Comparison of ENCODE assay signal across 20 cellular contexts in the genomic region with DNA sequence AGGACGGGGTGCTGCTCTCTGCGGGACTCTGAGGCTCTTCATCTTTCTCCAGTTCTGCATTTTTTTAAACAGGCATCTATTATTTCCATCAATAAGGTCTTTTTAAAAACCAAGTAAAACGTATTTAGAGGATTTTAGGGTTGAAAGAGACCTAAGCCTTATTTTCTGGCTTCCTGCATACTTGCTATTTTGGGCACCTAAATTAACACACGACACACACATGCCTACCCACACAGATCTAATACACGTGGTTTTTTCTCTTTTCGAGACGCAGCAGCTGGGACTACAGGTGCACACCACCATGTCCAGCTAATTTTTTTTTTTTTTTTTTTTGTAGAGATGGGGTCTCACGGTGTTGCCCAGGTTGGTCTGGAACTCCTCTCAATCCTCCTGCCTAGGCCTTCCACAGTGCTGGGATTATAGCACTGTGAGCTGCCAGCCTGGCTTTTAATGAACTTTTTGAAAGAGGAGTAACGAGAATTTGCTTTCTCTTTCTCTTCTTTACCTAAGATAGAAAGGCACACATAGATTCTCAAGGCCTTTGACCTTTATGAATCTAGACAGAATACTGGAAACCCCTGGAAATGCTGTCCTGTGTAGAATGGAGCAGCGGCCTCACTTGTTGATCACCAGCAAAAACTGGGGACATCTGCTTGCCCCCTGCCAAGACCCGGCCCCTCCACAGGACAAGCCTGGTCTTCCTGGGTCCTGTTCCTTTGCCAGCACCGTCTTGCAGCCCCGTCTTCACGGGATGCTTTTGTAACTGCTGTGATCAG. TPM values are rescaled to one million over a fixed set of nuclear protein-coding genes. Genes with fewer than 3 reads are reported as not detected.
DNase-seq lines count a peak whose midpoint lies in the region; ATAC-seq and TF ChIP-seq lines count a peak whose summit lies in the region.
"Had no signal": no experiment of that assay in that cellular context is flagged by ENCODE, and none has a peak within 500 bp of the region (broad histone marks: within the 10 kb centered on the region; RNA-seq: fewer than 3 reads in every experiment).

No MANE protein-coding gene starts in this region.

- H3K27ac ChIP-seq in heart left ventricle: no peak overlapping the region
- H3K27ac ChIP-seq: heart right ventricle, thoracic aorta had no signal

- no peak overlapping the region for H3K4me3 ChIP-seq in heart left ventricle
- H3K4me3 ChIP-seq: esophagus squamous epithelium, heart right ventricle, thoracic aorta had no signal

- TF ChIP-seq POLR2A in heart left ventricle (IDR thresholded peaks at IDR 0.05): no peak

- peaks cover 8% of the 10 kb centered on the region for H3K4me1 Mint-ChIP-seq in activated CD4-positive, alpha-beta T cell treated with anti-CD3 and anti-CD28 coated beads, Interleukin-2, amount 10 ng/mL, durations not matched to agents 7 days and 5 days
- H3K4me1 Mint-ChIP-seq in nephron progenitor cell: peaks cover 15% of the 10 kb centered on the region
- H3K4me1 Mint-ChIP-seq: activated T-helper 17 cell treated with anti-CD3 and anti-CD28 coated beads, Interleukin-2, amount 50 U/mL, for 72 hours; mesothelial cell of epicardium had no signal

- POLR2A ChIA-PET in activated CD4-positive, alpha-beta T cell treated with anti-CD3 and anti-CD28 coated beads, Interleukin-2, amount 10 ng/mL, durations not matched to agents 7 days and 5 days (lab: Charles Lee): no interaction called here

- CTCF ChIA-PET in activated CD4-positive, alpha-beta T cell treated with anti-CD3 and anti-CD28 coated beads, Interleukin-2, amount 10 ng/mL, durations not matched to agents 7 days and 5 days (lab: Charles Lee): interaction anchor here (1.0 to 1.5 kb wide), 3 partner anchors 13 to 267 kb away, joined by 3 to 6 read pairs (median 3); partner anchors contain the start of genes ANKS3 and DNAAF8

- peaks cover 0 to 41% (median 36%) of the 10 kb centered on the region in 9 donors for H3K36me3 ChIP-seq in heart left ventricle

- no peaks in the 10 kb centered on the region for H3K9me3 ChIP-seq in heart left ventricle
- H3K9me3 ChIP-seq: esophagus squamous epithelium, heart right ventricle, thoracic aorta had no signal

- intact Hi-C loops in heart left ventricle (cut with DNase I): no loop called here

- no peaks in the 10 kb centered on the region for H3K27me3 Mint-ChIP-seq in activated CD4-positive, alpha-beta T cell treated with anti-CD3 and anti-CD28 coated beads, Interleukin-2, amount 10 ng/mL, durations not matched to agents 7 days and 5 days
- peaks cover under 1% of the 10 kb centered on the region for H3K27me3 Mint-ChIP-seq in nephron progenitor cell (ENCODE audit: low read depth, poor library complexity)
- H3K27me3 Mint-ChIP-seq: activated T-helper 17 cell treated with anti-CD3 and anti-CD28 coated beads, Interleukin-2, amount 50 U/mL, for 72 hours had no signal

- no peak overlapping the region for H3K4me3 Mint-ChIP-seq in activated CD4-positive, alpha-beta T cell treated with anti-CD3 and anti-CD28 coated beads, Interleukin-2, amount 10 ng/mL, durations not matched to agents 7 days and 5 days
- no peak overlapping the region for H3K4me3 Mint-ChIP-seq in nephron progenitor cell
- H3K4me3 Mint-ChIP-seq: activated T-helper 17 cell treated with anti-CD3 and anti-CD28 coated beads, Interleukin-2, amount 50 U/mL, for 72 hours; mesothelial cell of epicardium had no signal

- 82 to 85% (median 84%) methylated on average over 14 of the region's 14 CpGs for WGBS in heart left ventricle, 4 donors

- no peaks in the 10 kb centered on the region for H3K9me3 Mint-ChIP-seq in activated CD4-positive, alpha-beta T cell treated with anti-CD3 and anti-CD28 coated beads, Interleukin-2, amount 10 ng/mL, durations not matched to agents 7 days and 5 days
- H3K9me3 Mint-ChIP-seq in activated naive CD4-positive, alpha-beta T cell treated with anti-CD3 and anti-CD28 coated beads, Interleukin-2, amount 50 U/mL, for 72 hours: no peaks in the 10 kb centered on the region
- no peaks in the 10 kb centered on the region for H3K9me3 Mint-ChIP-seq in nephron progenitor cell
- H3K9me3 Mint-ChIP-seq: activated T-helper 17 cell treated with anti-CD3 and anti-CD28 coated beads, Interleukin-2, amount 50 U/mL, for 72 hours; mesothelial cell of epicardium had no signal

- H3K36me3 Mint-ChIP-seq in activated CD4-positive, alpha-beta T cell treated with anti-CD3 and anti-CD28 coated beads, Interleukin-2, amount 10 ng/mL, durations not matched to agents 7 days and 5 days (ENCODE audit: low read depth): peaks cover 10% of the 10 kb centered on the region
- H3K36me3 Mint-ChIP-seq in activated naive CD4-positive, alpha-beta T cell treated with anti-CD3 and anti-CD28 coated beads, Interleukin-2, amount 50 U/mL, for 72 hours: no peaks in the 10 kb centered on the region
- peaks cover 11% of the 10 kb centered on the region for H3K36me3 Mint-ChIP-seq in nephron progenitor cell (ENCODE audit: low read depth)

- TF ChIP-seq CTCF in GM13976 (IDR thresholded peaks at IDR 0.05; ENCODE audit: borderline replicate concordance, control extremely low read depth, extremely low read depth, insufficient read depth, missing control alignments) (no peak), nephron progenitor cell (IDR thresholded peaks at IDR 0.05) (no peak), heart left ventricle (IDR thresholded peaks at IDR 0.05) (no peak)

- in situ Hi-C loops in GM13976 (cut with MboI; ENCODE audit: low sequenced_read_pairs, unreplicated experiment): no loop called here

- H3K27ac Mint-ChIP-seq in activated CD4-positive, alpha-beta T cell treated with anti-CD3 and anti-CD28 coated beads, Interleukin-2, amount 10 ng/mL, durations not matched to agents 7 days and 5 days: peak overlapping the region; percentile 46
- H3K27ac Mint-ChIP-seq in activated naive CD4-positive, alpha-beta T cell treated with anti-CD3 and anti-CD28 coated beads, Interleukin-2, amount 50 U/mL, for 72 hours: peak overlapping the region; percentile 27 to 72
- peak overlapping the region; percentile 81 for H3K27ac Mint-ChIP-seq in nephron progenitor cell
- H3K27ac Mint-ChIP-seq: activated T-helper 17 cell treated with anti-CD3 and anti-CD28 coated beads, Interleukin-2, amount 50 U/mL, for 72 hours; mesothelial cell of epicardium had no signal

- H3K27me3 ChIP-seq in heart left ventricle: no peaks in the 10 kb centered on the region
- H3K27me3 ChIP-seq: esophagus squamous epithelium, heart right ventricle had no signal

- H3K4me1 ChIP-seq in heart left ventricle: peaks cover 0 to 15% (median 3%) of the 10 kb centered on the region in 12 donors

- no peak for DNase-seq in activated CD4-positive, alpha-beta T cell treated with anti-CD3 and anti-CD28 coated beads, Interleukin-2, amount 10 ng/mL, durations not matched to agents 7 days and 5 days
- no peak for DNase-seq in activated CD4-positive, alpha-beta T cell treated with anti-CD3 and anti-CD28 coated beads, Interleukin-2, amount 50 U/mL, for 1 hour
- peak; percentile 53 for DNase-seq in GM13976 (ENCODE audit: low spot score)
- DNase-seq in activated naive CD4-positive, alpha-beta T cell treated with anti-CD3 and anti-CD28 coated beads, Interleukin-2, amount 50 U/mL, for 72 hours (ENCODE audit: low spot score in 2 of 2): no peak
- no peak for DNase-seq in nephron progenitor cell
- DNase-seq in heart left ventricle: no peak
- DNase-seq in RKO (ENCODE audit: low spot score): no peak
- DNase-seq: ACHN; activated CD4-positive, CD25-positive, alpha-beta regulatory T cell treated with anti-CD3 and anti-CD28 coated beads, Interleukin-2, amount 50 U/mL, for 72 hours; dermis blood vessel endothelial cell; esophagus squamous epithelium; GDM1; heart right ventricle; NCI-H2029 treated with DMSO at 0.1 percent for 48 hours; NCI-H524 treated with DMSO at 0.1 percent for 48 hours had no signal

- no peak for ATAC-seq in activated naive CD4-positive, alpha-beta T cell treated with anti-CD3 and anti-CD28 coated beads, Interleukin-2, amount 50 U/mL, for 72 hours
- ATAC-seq in heart left ventricle (no peak), HG02763 (IDR thresholded peaks at IDR 0.05; ENCODE audit: unreplicated experiment) (no peak)
- ATAC-seq: activated T-helper 17 cell treated with anti-CD3 and anti-CD28 coated beads, Interleukin-2, amount 50 U/mL, for 72 hours had no signal

RNA-seq across cellular contexts. Expression of gene DNAAF8, which starts 13.8 kb away (rescaled TPM):
- under 1 TPM; 0.21 to 0.40 TPM for total RNA-seq in activated CD4-positive, alpha-beta T cell treated with anti-CD3 and anti-CD28 coated beads, Interleukin-2, amount 10 ng/mL, durations not matched to agents 7 days and 5 days
- under 1 TPM in 1 of 2 donors, not detected in 1; 0.09 TPM for total RNA-seq in activated naive CD4-positive, alpha-beta T cell treated with anti-CD3 and anti-CD28 coated beads, Interleukin-2, amount 50 U/mL, for 72 hours
- 1 to 10 TPM in 3 of 9 donors, under 1 TPM in 6; 0.34 to 3.4 (median 0.70) TPM for total RNA-seq in heart left ventricle
- 1 to 10 TPM; 1.7 TPM for polyA plus RNA-seq in heart left ventricle
- total RNA-seq: activated T-helper 17 cell treated with anti-CD3 and anti-CD28 coated beads, Interleukin-2, amount 50 U/mL, for 72 hours; thoracic aorta had no signal

RNA-seq across cellular contexts. Expression of gene ANKS3, which starts 14.0 kb away (rescaled TPM):
- 10 to 100 TPM; 12.4 to 16.7 TPM for total RNA-seq in activated CD4-positive, alpha-beta T cell treated with anti-CD3 and anti-CD28 coated beads, Interleukin-2, amount 10 ng/mL, durations not matched to agents 7 days and 5 days
- 10 to 100 TPM; 19.4 to 21.5 TPM for total RNA-seq in activated naive CD4-positive, alpha-beta T cell treated with anti-CD3 and anti-CD28 coated beads, Interleukin-2, amount 50 U/mL, for 72 hours
- total RNA-seq in heart left ventricle: 10 to 100 TPM in 2 of 9 donors, 1 to 10 TPM in 7; 5.1 to 12.5 (median 8.6) TPM
- 10 to 100 TPM in 1 of 2 donors, 1 to 10 TPM in 1; 9.8 to 12.7 TPM for polyA plus RNA-seq in heart left ventricle

RNA-seq across cellular contexts. Expression of gene ZNF500, which starts 18.9 kb away (rescaled TPM):
- 10 to 100 TPM; 12.7 to 18.7 TPM for total RNA-seq in activated CD4-positive, alpha-beta T cell treated with anti-CD3 and anti-CD28 coated beads, Interleukin-2, amount 10 ng/mL, durations not matched to agents 7 days and 5 days
- total RNA-seq in activated naive CD4-positive, alpha-beta T cell treated with anti-CD3 and anti-CD28 coated beads, Interleukin-2, amount 50 U/mL, for 72 hours: 10 to 100 TPM; 10.2 to 12.2 TPM
- total RNA-seq in heart left ventricle: 10 to 100 TPM in 1 of 9 donors, 1 to 10 TPM in 8; 4.8 to 11.6 (median 6.5) TPM
- 1 to 10 TPM; 5.7 to 7.1 TPM for polyA plus RNA-seq in heart left ventricle

RNA-seq across cellular contexts. Expression of gene SEPTIN12, which starts 40.1 kb away (rescaled TPM):
- not detected for total RNA-seq in activated CD4-positive, alpha-beta T cell treated with anti-CD3 and anti-CD28 coated beads, Interleukin-2, amount 10 ng/mL, durations not matched to agents 7 days and 5 days
- not detected for total RNA-seq in activated naive CD4-positive, alpha-beta T cell treated with anti-CD3 and anti-CD28 coated beads, Interleukin-2, amount 50 U/mL, for 72 hours
- under 1 TPM in 1 of 9 donors, not detected in 8; 0.32 TPM for total RNA-seq in heart left ventricle
- polyA plus RNA-seq in heart left ventricle: not detected
- total RNA-seq: activated T-helper 17 cell treated with anti-CD3 and anti-CD28 coated beads, Interleukin-2, amount 50 U/mL, for 72 hours; dermis blood vessel endothelial cell; esophagus squamous epithelium; kidney epithelial cell; thoracic aorta had no signal
- polyA plus RNA-seq: heart right ventricle had no signal

RNA-seq across cellular contexts. Expression of gene SMIM22, which starts 47.1 kb away (rescaled TPM):
- not detected for total RNA-seq in activated CD4-positive, alpha-beta T cell treated with anti-CD3 and anti-CD28 coated beads, Interleukin-2, amount 10 ng/mL, durations not matched to agents 7 days and 5 days
- not detected for total RNA-seq in activated naive CD4-positive, alpha-beta T cell treated with anti-CD3 and anti-CD28 coated beads, Interleukin-2, amount 50 U/mL, for 72 hours
- not detected for total RNA-seq in heart left ventricle
- not detected for polyA plus RNA-seq in heart left ventricle
- total RNA-seq: activated T-helper 17 cell treated with anti-CD3 and anti-CD28 coated beads, Interleukin-2, amount 50 U/mL, for 72 hours; dermis blood vessel endothelial cell; heart right ventricle; kidney epithelial cell; mesothelial cell of epicardium; thoracic aorta had no signal
